ENCODE assay signal across 1 cellular context in genomic region chr5:123120197-123120596, GRCh38.
TF ChIP-seq lines count a peak whose summit lies in the region.

No MANE protein-coding gene starts in this region.

TF ChIP-seq in IMR-90, 13 proteins besides CTCF, POLR2A, EP300 and RAD21 (continued from another document):
- TF ChIP-seq USF2 (IDR thresholded peaks at IDR 0.05; ENCODE audit: low read depth, low read length) (no peak), MXI1 (IDR thresholded peaks at IDR 0.05; ENCODE audit: borderline replicate concordance, low read depth, low read length) (no peak), CHD1 (IDR thresholded peaks at IDR 0.05; ENCODE audit: low read depth, low read length) (no peak), BHLHE40 (IDR thresholded peaks at IDR 0.05; ENCODE audit: low read depth, low read length) (no peak), SMC3 (IDR thresholded peaks at IDR 0.05; ENCODE audit: low read depth, low read length) (no peak)
